Comparison of ENCODE assay signal across 8 cellular contexts in genomic region chr18:55585586-55586521, GRCh38. TPM values are rescaled to one million over a fixed set of nuclear protein-coding genes. Genes with fewer than 3 reads are reported as not detected.
DNase-seq lines count a peak whose midpoint lies in the region; ATAC-seq and TF ChIP-seq lines count a peak whose summit lies in the region.

No MANE protein-coding gene starts in this region.

- peaks cover 24 to 25% of the 10 kb centered on the region in 2 donors for H3K4me1 Mint-ChIP-seq in natural killer cell treated with Interleukin-12 subunit alpha and Interleukin-12 subunit beta and Interleukin-15 and Interleukin-18, amount 100 ng/mL, for 72 hours (ENCODE audit: low read depth in 2 of 2)

- peak overlapping the region; percentile 90 for H3K4me3 Mint-ChIP-seq in natural killer cell treated with Interleukin-12 subunit alpha and Interleukin-12 subunit beta and Interleukin-15 and Interleukin-18, amount 100 ng/mL, for 72 hours

- peaks cover 25 to 61% (median 53%) of the 10 kb centered on the region in 10 experiments for H3K4me1 ChIP-seq in BLaER1 treated with 17β-estradiol and CSF1 and Interleukin-3, amounts not matched to agents 10 nM and 100 nM
- H3K4me1 ChIP-seq in colonic mucosa: no peaks in the 10 kb centered on the region

- H4K20me1 ChIP-seq in BLaER1 treated with 17β-estradiol and CSF1 and Interleukin-3, amounts not matched to agents 10 nM and 100 nM: peaks cover 0 to 44% (median 19%) of the 10 kb centered on the region in 11 experiments; a peak in 8 of 22 replicates

- peaks cover 7 to 12% of the 10 kb centered on the region in 2 donors for H3K27me3 Mint-ChIP-seq in natural killer cell treated with Interleukin-12 subunit alpha and Interleukin-12 subunit beta and Interleukin-15 and Interleukin-18, amount 100 ng/mL, for 72 hours

- H3K4me3 ChIP-seq in BLaER1 treated with 17β-estradiol and CSF1 and Interleukin-3, amounts not matched to agents 10 nM and 100 nM: peak overlapping the region; percentile 61 to 86 (median 76)
- H3K4me3 ChIP-seq in colonic mucosa: peak overlapping the region; percentile 7

- TF ChIP-seq CTCF in colonic mucosa (IDR thresholded peaks at IDR 0.05): no peak

- ATAC-seq in natural killer cell treated with Interleukin-12 subunit alpha and Interleukin-12 subunit beta and Interleukin-15 and Interleukin-18, amount 100 ng/mL, for 72 hours: no peak
- no peak for ATAC-seq in HG03442 (IDR thresholded peaks at IDR 0.05; ENCODE audit: unreplicated experiment)
- no peak for ATAC-seq in GM19035 (IDR thresholded peaks at IDR 0.05; ENCODE audit: unreplicated experiment)

- H3K4me2 ChIP-seq in BLaER1 treated with 17β-estradiol and CSF1 and Interleukin-3, amounts not matched to agents 10 nM and 100 nM: peak overlapping the region; percentile 81 to 99 (median 93)

- H3K27me3 ChIP-seq in BLaER1 treated with 17β-estradiol and CSF1 and Interleukin-3, amounts not matched to agents 10 nM and 100 nM: no peaks in the 10 kb centered on the region
- peaks cover 5% of the 10 kb centered on the region for H3K27me3 ChIP-seq in colonic mucosa

- intact Hi-C loops in colonic mucosa (cut with DNase I): loop anchor here (10.0 kb wide), 1 partner anchor 181 kb away; no protein-coding TSS in a partner anchor

- H3K36me3 Mint-ChIP-seq in natural killer cell treated with Interleukin-12 subunit alpha and Interleukin-12 subunit beta and Interleukin-15 and Interleukin-18, amount 100 ng/mL, for 72 hours: peaks cover 6% of the 10 kb centered on the region

- peak overlapping the region in 1 of 2 donors; percentile 79 for H3K27ac Mint-ChIP-seq in natural killer cell treated with Interleukin-12 subunit alpha and Interleukin-12 subunit beta and Interleukin-15 and Interleukin-18, amount 100 ng/mL, for 72 hours

- peaks cover 5 to 50% (median 24%) of the 10 kb centered on the region in 11 experiments; a peak in 14 of 22 replicates for H3K36me3 ChIP-seq in BLaER1 treated with 17β-estradiol and CSF1 and Interleukin-3, amounts not matched to agents 10 nM and 100 nM
- H3K36me3 ChIP-seq in colonic mucosa: no peaks in the 10 kb centered on the region

- peak overlapping the region; percentile 84 to 96 (median 90) for H3K27ac ChIP-seq in BLaER1 treated with 17β-estradiol and CSF1 and Interleukin-3, amounts not matched to agents 10 nM and 100 nM
- H3K27ac ChIP-seq in colonic mucosa: peak overlapping the region; percentile 38

- peak; percentile 25 for DNase-seq in NCI-H1105 (lab: John Stamatoyannopoulos, UW)
- no peak for DNase-seq in colonic mucosa
- DNase-seq in natural killer cell treated with Interleukin-12 subunit alpha and Interleukin-12 subunit beta and Interleukin-15 and Interleukin-18, amount 100 ng/mL, for 72 hours (ENCODE audit: low spot score): no peak
- no peak for DNase-seq in stimulated activated CD4-positive, alpha-beta T cell treated with anti-CD3 and anti-CD28 coated beads, Interleukin-2, amount 100 ng/mL, for 48 hours
- DNase-seq in activated naive CD4-positive, alpha-beta T cell treated with anti-CD3 and anti-CD28 coated beads, Interleukin-2, amount 50 U/mL, for 16 hours: no peak

- H3K9me3 Mint-ChIP-seq in natural killer cell treated with Interleukin-12 subunit alpha and Interleukin-12 subunit beta and Interleukin-15 and Interleukin-18, amount 100 ng/mL, for 72 hours: no peaks in the 10 kb centered on the region

- peak overlapping the region; percentile 90 to 97 (median 95) for H3K9ac ChIP-seq in BLaER1 treated with 17β-estradiol and CSF1 and Interleukin-3, amounts not matched to agents 10 nM and 100 nM
- peak overlapping the region in 1 of 2 donors; percentile 37 for H3K9ac ChIP-seq in colonic mucosa (ENCODE audit: low read depth in 2 of 2, low read length in 2 of 2)

- H3K9me3 ChIP-seq in BLaER1 treated with 17β-estradiol and CSF1 and Interleukin-3, amounts not matched to agents 10 nM and 100 nM (replicated peaks in 1 of 11): no peaks in the 10 kb centered on the region; a peak in 1 of 22 replicates
- no peaks in the 10 kb centered on the region for H3K9me3 ChIP-seq in colonic mucosa

RNA-seq across cellular contexts. Expression of gene TCF4, which starts 2.1 kb away (rescaled TPM):
- 10 to 100 TPM in 1 of 2 donors, 1 to 10 TPM in 1; 9.8 to 29.0 TPM for total RNA-seq in colonic mucosa
- 10 to 100 TPM in 1 of 2 donors, 1 to 10 TPM in 1; 6.1 to 10.3 TPM for total RNA-seq in natural killer cell treated with Interleukin-12 subunit alpha and Interleukin-12 subunit beta and Interleukin-15 and Interleukin-18, amount 100 ng/mL, for 72 hours
